In the genomic region with DNA sequence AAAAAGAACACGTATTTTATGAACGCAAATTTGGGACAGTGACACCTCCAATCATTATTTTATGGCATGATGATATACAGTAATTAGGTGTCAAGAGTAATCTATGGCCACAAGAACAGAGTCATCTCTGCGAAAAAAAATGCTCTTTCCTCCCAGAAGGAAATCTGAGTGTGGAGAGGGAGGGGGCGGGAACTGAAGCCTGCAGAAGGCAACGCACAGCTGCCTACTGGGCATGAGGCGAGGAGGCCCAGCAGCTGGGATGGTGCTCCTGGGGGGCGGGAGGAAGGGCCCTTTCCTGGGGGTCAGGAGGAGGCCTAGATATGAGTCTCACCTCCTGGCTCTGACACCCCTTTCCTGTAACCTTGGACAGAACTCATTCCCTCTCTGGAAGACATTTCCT, we compare ENCODE assay signal across 25 cellular contexts.
"Had no signal": no experiment of that assay in that cellular context is flagged by ENCODE, and none has a peak within 500 bp of the region (broad histone marks: within the 10 kb centered on the region; RNA-seq: fewer than 3 reads in every experiment).

No MANE protein-coding gene starts in this region.

- ATAC-seq: effector memory CD8-positive, alpha-beta T cell; left colon; left ventricle myocardium superior; lower lobe of right lung; naive thymus-derived CD8-positive, alpha-beta T cell; psoas muscle; right cardiac atrium; stimulated activated effector memory CD8-positive, alpha-beta T cell treated with anti-CD3 and anti-CD28 coated beads, Interleukin-12 subunit alpha, Interleukin-12 subunit beta, amount 100 ng/mL, for 72 hours had no signal

- DNase-seq: dermis blood vessel endothelial cell; effector memory CD8-positive, alpha-beta T cell; erythroblast; esophagus squamous epithelium; foreskin melanocyte; immature natural killer cell; islet precursor cell; kidney glomerular epithelial cell; left colon; left ventricle myocardium superior; lower lobe of right lung; naive thymus-derived CD8-positive, alpha-beta T cell; nephron progenitor cell; ovary; psoas muscle; right cardiac atrium; sigmoid colon; stimulated activated CD4-positive, alpha-beta T cell treated with anti-CD3 and anti-CD28 coated beads, Interleukin-2, amount 100 ng/mL, for 24 hours; stimulated activated CD4-positive, alpha-beta T cell treated with anti-CD3 and anti-CD28 coated beads, Interleukin-4, amount 100 ng/mL, for 24 hours; stimulated activated naive CD4-positive, alpha-beta T cell treated with Interleukin-2 at 50 U/mL for 16 hours; stomach; testis; tibial artery; upper lobe of left lung had no signal
